In genomic region chr21:26144026-26144425, GRCh38 we compare ENCODE assay signal across 27 cellular contexts.
"Had no signal": no experiment of that assay in that cellular context is flagged by ENCODE, and none has a peak within 500 bp of the region (broad histone marks: within the 10 kb centered on the region; RNA-seq: fewer than 3 reads in every experiment).

No MANE protein-coding gene starts in this region.

- H3K4me3 Mint-ChIP-seq: activated CD8-positive, alpha-beta T cell treated with anti-CD3 and anti-CD28 coated beads for 36 hours; activated naive CD8-positive, alpha-beta T cell; activated T-cell treated with anti-CD3 and anti-CD28 coated beads, Interleukin-2, amount 50 U/mL, for 4 hours; activated T-helper 17 cell treated with anti-CD3 and anti-CD28 coated beads, Interleukin-2, amount 50 U/mL, for 72 hours had no signal

- ATAC-seq: activated CD8-positive, alpha-beta T cell treated with anti-CD3 and anti-CD28 coated beads for 36 hours; activated T-cell treated with anti-CD3 and anti-CD28 coated beads, Interleukin-2, amount 50 U/mL, for 4 hours; activated T-helper 17 cell treated with anti-CD3 and anti-CD28 coated beads, Interleukin-2, amount 50 U/mL, for 72 hours; body of pancreas; gastroesophageal sphincter; heart right ventricle had no signal

- H3K9me3 Mint-ChIP-seq: activated CD8-positive, alpha-beta T cell treated with anti-CD3 and anti-CD28 coated beads for 36 hours; activated T-cell treated with anti-CD3 and anti-CD28 coated beads, Interleukin-2, amount 50 U/mL, for 4 hours; activated T-helper 17 cell treated with anti-CD3 and anti-CD28 coated beads, Interleukin-2, amount 50 U/mL, for 72 hours had no signal

- H3K4me3 ChIP-seq: body of pancreas, breast epithelium, cardiac muscle cell, colonic mucosa, esophagus squamous epithelium, gastroesophageal sphincter, heart right ventricle had no signal

- DNase-seq: activated CD4-positive, alpha-beta T cell treated with anti-CD3 and anti-CD28 coated beads for 1 hour; activated CD4-positive, alpha-beta T cell treated with anti-CD3 and anti-CD28 coated beads for 4 hours; activated CD4-positive, alpha-beta T cell treated with anti-CD3 and anti-CD28 coated beads, Interleukin-2, amount 50 U/mL, for 1 hour; activated CD4-positive, alpha-beta T cell treated with anti-CD3 and anti-CD28 coated beads, Interleukin-2, amount 50 U/mL, for 48 hours; activated CD8-positive, alpha-beta memory T cell treated with anti-CD3 and anti-CD28 coated beads for 24 hours; activated CD8-positive, alpha-beta T cell treated with anti-CD3 and anti-CD28 coated beads for 36 hours; activated effector memory CD4-positive, alpha-beta T cell treated with Interleukin-2 at 50 U/mL for 16 hours; activated gamma-delta T cell treated with Interleukin-2 at 50 U/mL for 16 hours; activated naive CD4-positive, alpha-beta T cell treated with anti-CD3 and anti-CD28 coated beads, Interleukin-2, amount 50 U/mL, for 16 hours; activated naive CD4-positive, alpha-beta T cell treated with Interleukin-2 at 50 U/mL for 16 hours; activated T-cell treated with anti-CD3 and anti-CD28 coated beads, Interleukin-2, amount 50 U/mL, for 4 hours; amygdala; aorta; body of pancreas; central memory CD4-positive, alpha-beta T cell; cerebellar nuclear complex; colonic mucosa; effector CD8-positive, alpha-beta T cell; esophagus squamous epithelium; foreskin melanocyte; heart right ventricle; T-helper 2 cell had no signal

- H3K27ac Mint-ChIP-seq: activated CD8-positive, alpha-beta T cell treated with anti-CD3 and anti-CD28 coated beads for 36 hours; activated naive CD8-positive, alpha-beta T cell; activated T-helper 17 cell treated with anti-CD3 and anti-CD28 coated beads, Interleukin-2, amount 50 U/mL, for 72 hours had no signal

- H3K27me3 Mint-ChIP-seq: activated CD8-positive, alpha-beta T cell treated with anti-CD3 and anti-CD28 coated beads for 36 hours; activated naive CD8-positive, alpha-beta T cell; activated T-helper 17 cell treated with anti-CD3 and anti-CD28 coated beads, Interleukin-2, amount 50 U/mL, for 72 hours had no signal
